ENCODE assay signal across 8 cellular contexts in genomic region chr12:67025543-67026114, GRCh38.
A peak's percentile ranks its signal among the peaks of the same experiment; 100 is the strongest.
DNase-seq lines count a peak whose midpoint lies in the region; ATAC-seq and TF ChIP-seq lines count a peak whose summit lies in the region.

No MANE protein-coding gene starts in this region.

- peaks cover 3% of the 10 kb centered on the region for H3K36me3 Mint-ChIP-seq in nephron (ENCODE audit: low read depth)

- ATAC-seq in GM21529 (IDR thresholded peaks at IDR 0.05; ENCODE audit: unreplicated experiment): peak; percentile 96

- H3K4me1 Mint-ChIP-seq in nephron: peaks cover 19% of the 10 kb centered on the region

- peak overlapping the region in 2 of 3 experiments; percentile 49 to 80 for H3K27ac Mint-ChIP-seq in nephron

- DNase-seq in NCI-H2196 (lab: John Stamatoyannopoulos, UW; ENCODE audit: unreplicated experiment): peak; percentile 16
- DNase-seq in NCI-H2196 treated with DMSO at 0.1 percent for 48 hours (lab: John Stamatoyannopoulos, UW; ENCODE audit: unreplicated experiment): no peak
- no peak for DNase-seq in LNCaP clone FGC (ENCODE audit: low read depth)
- DNase-seq in T-helper 1 cell: peak in 3 of 5 donors; percentile 2 to 22 (median 10)
- peak; percentile 17 to 30 for DNase-seq in cardiac fibroblast (ENCODE audit: low read depth in 2 of 2)
- DNase-seq in NCI-H187 (lab: John Stamatoyannopoulos, UW): no peak

- peaks cover 3% of the 10 kb centered on the region for H3K9me3 Mint-ChIP-seq in nephron

- no peak overlapping the region for H3K4me3 Mint-ChIP-seq in nephron

- TF ChIP-seq CTCF in LNCaP clone FGC (IDR thresholded peaks at IDR 0.05; ENCODE audit: control insufficient read depth, extremely low read depth, insufficient read depth): peak; percentile 69
- peak; percentile 76 for TF ChIP-seq CTCF in cardiac fibroblast (IDR thresholded peaks at IDR 0.05; ENCODE audit: low read depth, low read length)
- TF ChIP-seq CTCF in nephron (IDR thresholded peaks at IDR 0.05; ENCODE audit: unreplicated experiment in 3 of 3): peak; percentile 69 to 76 (median 72)

- H3K27me3 Mint-ChIP-seq in nephron (ENCODE audit: low read depth): peaks cover 5% of the 10 kb centered on the region

- no peak overlapping the region for H3K4me3 ChIP-seq in LNCaP clone FGC (ENCODE audit: low read depth, low read length)
- no peak overlapping the region for H3K4me3 ChIP-seq in cardiac fibroblast (replicated peaks in 1 of 2; ENCODE audit: low read depth in 2 of 2, low read length in 2 of 2)

Comparison
In these comparisons a context has a peak if more than half of its experiments do, and no peak if none do; other contexts are left out.
1. DNase-seq: peak in NCI-H2196 (single experiment), T-helper 1 cell (3 of 5) and cardiac fibroblast (2 of 2); none in NCI-H2196 treated with DMSO at 0.1 percent for 48 hours (single experiment), LNCaP clone FGC (single experiment) and NCI-H187 (0 of 2).
2. Peak in every context shown above with its lines, with median percentiles within 50 percentile points of each other: CTCF ChIP-seq.